Comparison of ENCODE assay signal across 1 cellular context in the genomic region with DNA sequence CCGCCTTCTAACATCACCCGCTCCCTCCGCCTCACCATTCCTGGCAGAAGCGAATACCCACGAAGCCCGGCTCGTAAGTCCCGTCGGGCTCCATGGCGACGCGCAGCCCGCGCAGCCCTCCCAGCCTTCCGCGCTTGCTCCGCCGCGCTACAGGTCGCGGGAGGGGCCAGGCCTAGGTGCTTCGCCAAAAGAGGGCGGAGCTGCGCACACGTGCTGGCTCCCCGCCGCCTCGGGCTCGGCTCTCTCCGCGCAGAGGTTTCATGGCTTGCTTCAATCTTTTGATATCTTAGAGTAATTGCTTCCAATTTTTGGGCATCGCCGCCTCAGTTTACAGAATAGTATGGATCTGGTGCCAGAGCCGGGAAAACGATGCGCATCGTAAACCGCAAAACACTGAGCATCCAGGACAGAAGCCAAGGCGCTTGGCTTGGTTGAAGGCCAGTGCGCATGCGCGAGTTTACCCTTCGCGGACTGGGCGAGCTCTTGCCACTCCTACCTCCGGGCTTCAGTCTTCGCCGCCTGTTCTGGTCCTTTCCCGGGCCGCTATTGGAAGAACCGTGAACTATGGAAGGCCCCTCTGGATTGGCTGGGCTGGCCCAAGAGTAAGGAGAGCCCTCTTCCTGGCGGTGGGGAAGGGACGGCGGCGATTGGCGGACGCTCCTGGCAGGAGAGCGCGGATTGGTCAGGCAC.
A peak's percentile ranks its signal among the peaks of the same experiment; 100 is the strongest.
TF ChIP-seq lines count a peak whose summit lies in the region.

TSS of gene POLR2I (minus strand) at position 113 of the 690 bp plus-strand sequence. CDS start at position 94, 19 bp downstream.

TF ChIP-seq in WTC11, 78 proteins besides CTCF, POLR2A, EP300 and RAD21 (continued from another document):
- TF ChIP-seq, protein P1, sequence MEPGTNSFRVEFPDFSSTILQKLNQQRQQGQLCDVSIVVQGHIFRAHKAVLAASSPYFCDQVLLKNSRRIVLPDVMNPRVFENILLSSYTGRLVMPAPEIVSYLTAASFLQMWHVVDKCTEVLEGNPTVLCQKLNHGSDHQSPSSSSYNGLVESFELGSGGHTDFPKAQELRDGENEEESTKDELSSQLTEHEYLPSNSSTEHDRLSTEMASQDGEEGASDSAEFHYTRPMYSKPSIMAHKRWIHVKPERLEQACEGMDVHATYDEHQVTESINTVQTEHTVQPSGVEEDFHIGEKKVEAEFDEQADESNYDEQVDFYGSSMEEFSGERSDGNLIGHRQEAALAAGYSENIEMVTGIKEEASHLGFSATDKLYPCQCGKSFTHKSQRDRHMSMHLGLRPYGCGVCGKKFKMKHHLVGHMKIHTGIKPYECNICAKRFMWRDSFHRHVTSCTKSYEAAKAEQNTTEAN (CRISPR knock-in tag; IDR thresholded peaks at IDR 0.05) = peak; percentile 89
- TF ChIP-seq SP1 (CRISPR knock-in tag; conservative IDR thresholded peaks at IDR 0.05) = peak; percentile 93
- TF ChIP-seq ESRRA (CRISPR knock-in tag; IDR thresholded peaks at IDR 0.05; ENCODE audit: borderline replicate concordance) = 0 out of 2 replicates have a peak, but pooled peaks have one; percentile 77
- TF ChIP-seq, protein P2, sequence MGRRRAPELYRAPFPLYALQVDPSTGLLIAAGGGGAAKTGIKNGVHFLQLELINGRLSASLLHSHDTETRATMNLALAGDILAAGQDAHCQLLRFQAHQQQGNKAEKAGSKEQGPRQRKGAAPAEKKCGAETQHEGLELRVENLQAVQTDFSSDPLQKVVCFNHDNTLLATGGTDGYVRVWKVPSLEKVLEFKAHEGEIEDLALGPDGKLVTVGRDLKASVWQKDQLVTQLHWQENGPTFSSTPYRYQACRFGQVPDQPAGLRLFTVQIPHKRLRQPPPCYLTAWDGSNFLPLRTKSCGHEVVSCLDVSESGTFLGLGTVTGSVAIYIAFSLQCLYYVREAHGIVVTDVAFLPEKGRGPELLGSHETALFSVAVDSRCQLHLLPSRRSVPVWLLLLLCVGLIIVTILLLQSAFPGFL (CRISPR knock-in tag; IDR thresholded peaks at IDR 0.05; ENCODE audit: borderline replicate concordance) = no peak
- TF ChIP-seq GABPB1 (CRISPR knock-in tag; IDR thresholded peaks at IDR 0.05) = peak; percentile 76
- TF ChIP-seq ZBTB21 (CRISPR knock-in tag; IDR thresholded peaks at IDR 0.05; ENCODE audit: borderline replicate concordance) = 0 out of 2 replicates have a peak, but pooled peaks have one; percentile 58
- TF ChIP-seq, protein P3, sequence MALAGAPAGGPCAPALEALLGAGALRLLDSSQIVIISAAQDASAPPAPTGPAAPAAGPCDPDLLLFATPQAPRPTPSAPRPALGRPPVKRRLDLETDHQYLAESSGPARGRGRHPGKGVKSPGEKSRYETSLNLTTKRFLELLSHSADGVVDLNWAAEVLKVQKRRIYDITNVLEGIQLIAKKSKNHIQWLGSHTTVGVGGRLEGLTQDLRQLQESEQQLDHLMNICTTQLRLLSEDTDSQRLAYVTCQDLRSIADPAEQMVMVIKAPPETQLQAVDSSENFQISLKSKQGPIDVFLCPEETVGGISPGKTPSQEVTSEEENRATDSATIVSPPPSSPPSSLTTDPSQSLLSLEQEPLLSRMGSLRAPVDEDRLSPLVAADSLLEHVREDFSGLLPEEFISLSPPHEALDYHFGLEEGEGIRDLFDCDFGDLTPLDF (CRISPR knock-in tag; IDR thresholded peaks at IDR 0.05) = peak; percentile 55; the same call in 1 of the 2 replicates
- TF ChIP-seq EMX1 (CRISPR knock-in tag; IDR thresholded peaks at IDR 0.05) = no peak
- TF ChIP-seq MYBL2 (CRISPR knock-in tag; IDR thresholded peaks at IDR 0.05) = peak; percentile 63; the same call in 1 of the 2 replicates
- no peak for TF ChIP-seq ZNF423 (CRISPR knock-in tag; IDR thresholded peaks at IDR 0.05)
- peak; percentile 83; the same call in 1 of the 2 replicates for TF ChIP-seq TEAD1 (CRISPR knock-in tag; IDR thresholded peaks at IDR 0.05)
- TF ChIP-seq ZNF317 (CRISPR knock-in tag; IDR thresholded peaks at IDR 0.05; ENCODE audit: borderline replicate concordance, low read depth) = no peak
- TF ChIP-seq SMAD4 (CRISPR knock-in tag; IDR thresholded peaks at IDR 0.05) = 0 out of 2 replicates have a peak, but pooled peaks have one; percentile 30
- no peak for TF ChIP-seq NR3C1 (CRISPR knock-in tag; conservative IDR thresholded peaks at IDR 0.05; ENCODE audit: low read depth)
- TF ChIP-seq AR (CRISPR knock-in tag; IDR thresholded peaks at IDR 0.05) = no peak
- TF ChIP-seq, protein P4, sequence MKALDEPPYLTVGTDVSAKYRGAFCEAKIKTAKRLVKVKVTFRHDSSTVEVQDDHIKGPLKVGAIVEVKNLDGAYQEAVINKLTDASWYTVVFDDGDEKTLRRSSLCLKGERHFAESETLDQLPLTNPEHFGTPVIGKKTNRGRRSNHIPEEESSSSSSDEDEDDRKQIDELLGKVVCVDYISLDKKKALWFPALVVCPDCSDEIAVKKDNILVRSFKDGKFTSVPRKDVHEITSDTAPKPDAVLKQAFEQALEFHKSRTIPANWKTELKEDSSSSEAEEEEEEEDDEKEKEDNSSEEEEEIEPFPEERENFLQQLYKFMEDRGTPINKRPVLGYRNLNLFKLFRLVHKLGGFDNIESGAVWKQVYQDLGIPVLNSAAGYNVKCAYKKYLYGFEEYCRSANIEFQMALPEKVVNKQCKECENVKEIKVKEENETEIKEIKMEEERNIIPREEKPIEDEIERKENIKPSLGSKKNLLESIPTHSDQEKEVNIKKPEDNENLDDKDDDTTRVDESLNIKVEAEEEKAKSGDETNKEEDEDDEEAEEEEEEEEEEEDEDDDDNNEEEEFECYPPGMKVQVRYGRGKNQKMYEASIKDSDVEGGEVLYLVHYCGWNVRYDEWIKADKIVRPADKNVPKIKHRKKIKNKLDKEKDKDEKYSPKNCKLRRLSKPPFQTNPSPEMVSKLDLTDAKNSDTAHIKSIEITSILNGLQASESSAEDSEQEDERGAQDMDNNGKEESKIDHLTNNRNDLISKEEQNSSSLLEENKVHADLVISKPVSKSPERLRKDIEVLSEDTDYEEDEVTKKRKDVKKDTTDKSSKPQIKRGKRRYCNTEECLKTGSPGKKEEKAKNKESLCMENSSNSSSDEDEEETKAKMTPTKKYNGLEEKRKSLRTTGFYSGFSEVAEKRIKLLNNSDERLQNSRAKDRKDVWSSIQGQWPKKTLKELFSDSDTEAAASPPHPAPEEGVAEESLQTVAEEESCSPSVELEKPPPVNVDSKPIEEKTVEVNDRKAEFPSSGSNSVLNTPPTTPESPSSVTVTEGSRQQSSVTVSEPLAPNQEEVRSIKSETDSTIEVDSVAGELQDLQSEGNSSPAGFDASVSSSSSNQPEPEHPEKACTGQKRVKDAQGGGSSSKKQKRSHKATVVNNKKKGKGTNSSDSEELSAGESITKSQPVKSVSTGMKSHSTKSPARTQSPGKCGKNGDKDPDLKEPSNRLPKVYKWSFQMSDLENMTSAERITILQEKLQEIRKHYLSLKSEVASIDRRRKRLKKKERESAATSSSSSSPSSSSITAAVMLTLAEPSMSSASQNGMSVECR (CRISPR knock-in tag; IDR thresholded peaks at IDR 0.05; ENCODE audit: borderline replicate concordance) = 0 out of 2 replicates have a peak, but pooled peaks have one; percentile 65
TF ChIP-seq in WTC11: peak in this region for 29.
